35 cellular contexts compared by ENCODE assay signal in genomic region chr3:124679048-124679638, GRCh38.
"Had no signal": no experiment of that assay in that cellular context is flagged by ENCODE, and none has a peak within 500 bp of the region (broad histone marks: within the 10 kb centered on the region; RNA-seq: fewer than 3 reads in every experiment).

No MANE protein-coding gene starts in this region.

- H3K4me3 ChIP-seq: MG63 had no signal

- H3K27me3 ChIP-seq: MG63 had no signal

- DNase-seq: Karpas-422, Kasumi-1, MG63, MM.1S, MV-4-11, NCI-H1048, NCI-H1092, NCI-H1092 treated with DMSO at 0.1 percent for 48 hours, NCI-H1105, NCI-H1105 treated with DMSO at 0.1 percent for 48 hours, NCI-H1417, NCI-H1417 treated with DMSO at 0.1 percent for 48 hours, NCI-H1436, NCI-H1436 treated with DMSO at 0.1 percent for 48 hours, NCI-H146, NCI-H1694, NCI-H1694 treated with DMSO at 0.1 percent for 48 hours, NCI-H187, NCI-H187 treated with DMSO at 0.1 percent for 48 hours, NCI-H1930, NCI-H2029, NCI-H2029 treated with DMSO at 0.1 percent for 48 hours, NCI-H2081, NCI-H2081 treated with DMSO at 0.1 percent for 48 hours, NCI-H2107, NCI-H2171, NCI-H2171 treated with DMSO at 0.1 percent for 48 hours, NCI-H2227 treated with DMSO at 0.1 percent for 48 hours, NCI-H226, NCI-H345, NCI-H446, NCI-H446 treated with DMSO at 0.1 percent for 48 hours, NCI-H510A, NCI-H510A treated with DMSO at 0.1 percent for 48 hours, NCI-H524 had no signal

- H3K36me3 ChIP-seq: MG63 had no signal

- H3K9me3 ChIP-seq: MG63 had no signal
